18 cellular contexts compared by ENCODE assay signal in genomic region chr4:122889726-122890125, GRCh38. TPM values are rescaled to one million over a fixed set of nuclear protein-coding genes. Genes with fewer than 3 reads are reported as not detected.
DNase-seq lines count a peak whose midpoint lies in the region; ATAC-seq and TF ChIP-seq lines count a peak whose summit lies in the region.
"Had no signal": no experiment of that assay in that cellular context is flagged by ENCODE, and none has a peak within 500 bp of the region (broad histone marks: within the 10 kb centered on the region; RNA-seq: fewer than 3 reads in every experiment).

No MANE protein-coding gene starts in this region.

- peaks cover 64% of the 10 kb centered on the region for H3K36me3 ChIP-seq in SJSA1
- H3K36me3 ChIP-seq in spleen = peaks cover 0 to 17% (median 0%) of the 10 kb centered on the region in 6 donors

- TF ChIP-seq POLR2A in spleen (IDR thresholded peaks at IDR 0.05) = no peak
- no peak for TF ChIP-seq POLR2A in erythroblast (IDR thresholded peaks at IDR 0.05; ENCODE audit: low read length)

- H3K4me1 ChIP-seq in SJSA1 (replicated peaks) = peaks cover 11% of the 10 kb centered on the region
- H3K4me1 ChIP-seq in spleen = no peaks in the 10 kb centered on the region

- intact Hi-C loops in spleen (cut with DNase I; ENCODE audit: low total_unique reads) = no loop called here

- no peaks in the 10 kb centered on the region for H3K9me3 ChIP-seq in SJSA1 (replicated peaks)
- no peaks in the 10 kb centered on the region for H3K9me3 ChIP-seq in spleen
- H3K9me3 ChIP-seq: tibial nerve had no signal

- DNase-seq in A172 (ENCODE audit: low spot score) (peak; percentile 59), SJSA1 (ENCODE audit: low read depth in 1 of 2, low spot score in 2 of 2) (no peak), lung microvascular endothelial cell (ENCODE audit: low read depth in 2 of 2) (peak; percentile 31 to 60), spleen (no peak), glomerular visceral epithelial cell (ENCODE audit: extremely low spot score) (no peak), erythroblast (lab: John Stamatoyannopoulos, UW) (no peak)
- DNase-seq in central memory CD4-positive, alpha-beta T cell = no peak
- DNase-seq: ACHN, mesenchymal stem cell, MV-4-11, NCI-H2029, nephron progenitor cell had no signal

- WGBS in spleen, 5 donors = 82 to 100% (median 83%) methylated on average over 1 of the region's 1 CpG

- TF ChIP-seq CTCF in spleen (IDR thresholded peaks at IDR 0.05 in 8 of 11, conservative IDR thresholded peaks at IDR 0.05 in 3 of 11) = no peak

- no peaks in the 10 kb centered on the region for H3K27me3 ChIP-seq in SJSA1 (replicated peaks)
- no peaks in the 10 kb centered on the region for H3K27me3 ChIP-seq in spleen (replicated peaks in 1 of 7)
- H3K27me3 ChIP-seq: hepatocyte, tibial nerve had no signal

- H3K27ac ChIP-seq in SJSA1 (0 out of 2 replicates have a peak overlapping the region, but pooled peaks have one; percentile 8), spleen (no peak overlapping the region)
- H3K27ac ChIP-seq: C4-2B, hepatocyte had no signal

- peak; percentile 25 for ATAC-seq in HG02852 (IDR thresholded peaks at IDR 0.05; ENCODE audit: unreplicated experiment)
- ATAC-seq: GM23338; stimulated activated effector memory CD8-positive, alpha-beta T cell treated with anti-CD3 and anti-CD28 coated beads, Interleukin-12 subunit alpha, Interleukin-12 subunit beta, amount 100 ng/mL, for 72 hours had no signal

- H3K4me3 ChIP-seq in SJSA1 = no peak overlapping the region
- no peak overlapping the region for H3K4me3 ChIP-seq in spleen
- H3K4me3 ChIP-seq: GM23338, hepatocyte, tibial nerve had no signal

RNA-seq across cellular contexts. Expression of gene NUDT6, which starts 32.7 kb away (rescaled TPM):
- total RNA-seq in A172 (2014; rRNA removed; shearing (Covaris generic)) = 7.2 and 11.3 TPM in 2 replicates
- total RNA-seq in SJSA1 (2014; rRNA removed; shearing (Covaris generic)) = 11.1 and 13.7 TPM in 2 replicates
- total RNA-seq in lung microvascular endothelial cell (3.6 and 4.1 TPM in 2 replicates), spleen (1 to 10 TPM; 1.4 to 9.1 (median 4.7) TPM)
- 10 to 100 TPM in 2 of 3 donors, 1 to 10 TPM in 1; 5.5 to 12.5 (median 10.1) TPM for polyA plus RNA-seq in spleen

Comparison
In these comparisons a context has a peak if more than half of its experiments do, and no peak if none do; other contexts are left out.
1. DNase-seq: peak in A172 (single experiment) and lung microvascular endothelial cell (2 of 2); none in SJSA1 (0 of 2), central memory CD4-positive, alpha-beta T cell (single experiment), spleen (single experiment), glomerular visceral epithelial cell (single experiment) and erythroblast (0 of 2).